In the genomic region with DNA sequence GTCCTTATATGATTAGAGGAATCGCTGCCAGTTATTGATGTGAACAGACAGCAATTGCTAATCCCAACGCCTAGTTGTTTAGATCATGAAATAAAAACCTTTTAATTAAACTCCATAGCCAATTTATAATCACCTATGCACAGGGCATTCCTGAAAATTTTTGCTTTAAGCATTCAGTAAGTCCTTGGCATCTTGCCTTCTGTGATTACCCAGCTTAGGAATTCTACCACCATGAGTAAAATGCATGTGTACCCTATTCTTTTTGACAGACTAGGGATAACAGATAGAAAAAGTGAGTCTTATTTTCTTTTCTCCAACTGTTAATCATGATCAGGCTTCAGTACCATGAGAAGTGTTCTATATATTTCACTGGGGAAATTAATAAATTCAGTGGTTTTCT, we compare ENCODE assay signal across 22 cellular contexts.
"Had no signal": no experiment of that assay in that cellular context is flagged by ENCODE, and none has a peak within 500 bp of the region (broad histone marks: within the 10 kb centered on the region; RNA-seq: fewer than 3 reads in every experiment).

No MANE protein-coding gene starts in this region.

- H3K4me3 ChIP-seq: right atrium auricular region, upper lobe of right lung had no signal

- H3K27ac ChIP-seq: brain microvascular endothelial cell, right atrium auricular region, upper lobe of right lung had no signal

- ATAC-seq: activated CD8-positive, alpha-beta memory T cell treated with anti-CD3 and anti-CD28 coated beads, Interleukin-2, amount 10 ng/mL, durations not matched to agents 7 days and 5 days; esophagus mucosa; left lobe of liver; upper lobe of right lung had no signal

- DNase-seq: activated CD4-positive, alpha-beta memory T cell treated with anti-CD3 and anti-CD28 coated beads, Interleukin-2, amount 10 ng/mL, durations not matched to agents 7 days and 5 days; activated CD4-positive, alpha-beta T cell treated with anti-CD3 and anti-CD28 coated beads for 48 hours; activated CD4-positive, CD25-positive, alpha-beta regulatory T cell; activated CD8-positive, alpha-beta memory T cell treated with anti-CD3 and anti-CD28 coated beads, Interleukin-2, amount 10 ng/mL, durations not matched to agents 7 days and 5 days; activated naive CD4-positive, alpha-beta T cell; activated naive CD8-positive, alpha-beta T cell treated with anti-CD3 and anti-CD28 coated beads for 36 hours; brain microvascular endothelial cell; cortex of kidney; foreskin melanocyte; glutamatergic neuron; kidney; midbrain; nephron progenitor cell; stimulated activated CD4-positive, alpha-beta T cell treated with anti-CD3 and anti-CD28 coated beads, Interleukin-12 subunit alpha, Interleukin-12 subunit beta, amount 100 ng/mL, for 4 hours; stimulated activated CD4-positive, alpha-beta T cell treated with anti-CD3 and anti-CD28 coated beads, Interleukin-1b, Interleukin-23, amount 100 ng/mL, for 48 hours; stimulated activated CD8-positive, alpha-beta memory T cell treated with anti-CD3 and anti-CD28 coated beads, Interleukin-4, amount 100 ng/mL, for 48 hours; stimulated activated naive CD4-positive, alpha-beta T cell; T-helper 9 cell; upper lobe of right lung had no signal
